In genomic region chr6:14384175-14384949, GRCh38 we compare ENCODE assay signal across 21 cellular contexts.
DNase-seq lines count a peak whose midpoint lies in the region; ATAC-seq, FAIRE-seq and TF ChIP-seq lines count a peak whose summit lies in the region.
"Had no signal": no experiment of that assay in that cellular context is flagged by ENCODE, and none has a peak within 500 bp of the region (broad histone marks: within the 10 kb centered on the region; RNA-seq: fewer than 3 reads in every experiment).

No MANE protein-coding gene starts in this region.

- ATAC-seq in HepG2 (peak; percentile 42; the same call in 2 of the 3 replicates), right lobe of liver (no peak), T-helper 17 cell (no peak), GM18505 (IDR thresholded peaks at IDR 0.05; ENCODE audit: unreplicated experiment) (no peak)
- ATAC-seq: HCT116; naive thymus-derived CD8-positive, alpha-beta T cell had no signal

- intact Hi-C loops in HepG2 (cut with micrococcal nuclease; ENCODE audit: unreplicated experiment) (no loop called here), right lobe of liver (cut with DNase I) (no loop called here), kidney (cut with DNase I) (no loop called here)

- no peak overlapping the region for H3K9ac ChIP-seq in HepG2 (ENCODE audit: insufficient read depth, low read depth, low read length)
- no peak overlapping the region for H3K9ac ChIP-seq in kidney (ENCODE audit: low read length in 2 of 2)

- CTCF ChIA-PET in HepG2 (lab: Yijun Ruan, JAX; ENCODE audit: low intra/inter-chr PET ratio, low total read pairs), result no interaction called here

- H3K4me3 ChIP-seq in HepG2 (replicated peaks in 1 of 3; ENCODE audit: insufficient read depth in 1 of 3, low read depth in 2 of 3, low read length in 3 of 3), result no peak overlapping the region
- no peak overlapping the region for H3K4me3 ChIP-seq in right lobe of liver
- H3K4me3 ChIP-seq in kidney (ENCODE audit: low read length in 2 of 2), result no peak overlapping the region
- H3K4me3 ChIP-seq: ascending aorta had no signal

- no peak overlapping the region for H3K27ac Mint-ChIP-seq in T-helper 17 cell

- H3K27me3 ChIP-seq in HepG2 (ENCODE audit: control insufficient read depth in 1 of 2, insufficient read depth in 2 of 2, low read length in 2 of 2) (0 out of 5 replicates have a peak, but pooled peaks cover 0 to 3% of the 10 kb centered on the region in 2 experiments), right lobe of liver (no peaks in the 10 kb centered on the region)
- H3K27me3 ChIP-seq: ascending aorta had no signal

- DNase-seq in HepG2 (ENCODE audit: low spot score), result no peak
- no peak for DNase-seq in right lobe of liver
- DNase-seq in NCI-H187 treated with DMSO at 0.1 percent for 48 hours (lab: John Stamatoyannopoulos, UW), result peak; percentile 58
- no peak for DNase-seq in T-helper 17 cell
- DNase-seq in kidney, result no peak
- no peak for DNase-seq in inferior parietal cortex (ENCODE audit: extremely low spot score)
- DNase-seq in NOMO-1 treated with DMSO at 0.1 percent for 48 hours (lab: John Stamatoyannopoulos, UW; ENCODE audit: unreplicated experiment), result no peak
- DNase-seq: activated CD4-positive, CD25-positive, alpha-beta regulatory T cell; activated effector memory CD4-positive, alpha-beta T cell treated with anti-CD3 and anti-CD28 coated beads, Interleukin-2, amount 50 U/mL, for 16 hours; foreskin melanocyte; IMR-90; naive thymus-derived CD8-positive, alpha-beta T cell; NCI-H1694 treated with DMSO at 0.1 percent for 48 hours; posterior cingulate gyrus; stimulated activated naive CD4-positive, alpha-beta T cell treated with Interleukin-2 at 50 U/mL for 16 hours had no signal

- H3K36me3 Mint-ChIP-seq in T-helper 17 cell (ENCODE audit: low read depth), result peaks cover 3% of the 10 kb centered on the region
- H3K36me3 Mint-ChIP-seq: naive thymus-derived CD8-positive, alpha-beta T cell had no signal

- FAIRE-seq in HepG2 (lab: Jason Lieb, UNC) (no peak), kidney (lab: Jason Lieb, UNC) (no peak)
- FAIRE-seq: endothelial cell of umbilical vein, RCC 7860, urothelium cell line had no signal

- H3K9me3 ChIP-seq in HepG2 (ENCODE audit: low read length), result no peaks in the 10 kb centered on the region
- no peaks in the 10 kb centered on the region for H3K9me3 ChIP-seq in right lobe of liver
- H3K9me3 ChIP-seq in T-helper 17 cell (ENCODE audit: control insufficient read depth, low read length, poor library complexity, severe bottlenecking), result no peaks in the 10 kb centered on the region
- H3K9me3 ChIP-seq in kidney (ENCODE audit: control insufficient read depth in 1 of 2, low read length in 2 of 2), result no peaks in the 10 kb centered on the region
- H3K9me3 ChIP-seq: ascending aorta had no signal

- H3K27me3 Mint-ChIP-seq in T-helper 17 cell, result peaks cover 4% of the 10 kb centered on the region

- H3K4me3 Mint-ChIP-seq in T-helper 17 cell, result peak overlapping the region; percentile 19
- H3K4me3 Mint-ChIP-seq: naive thymus-derived CD8-positive, alpha-beta T cell had no signal

- TF ChIP-seq POLR2A in HepG2 (IDR thresholded peaks at IDR 0.05; ENCODE audit: insufficient read depth in 1 of 2, low read depth in 2 of 2, low read length in 2 of 2), result no peak
- no peak for TF ChIP-seq POLR2A in right lobe of liver (IDR thresholded peaks at IDR 0.05)
- no peak for TF ChIP-seq POLR2A in GM18505 (IDR thresholded peaks at IDR 0.05; ENCODE audit: borderline replicate concordance, extremely low read depth, insufficient read depth, insufficient read length)

- TF ChIP-seq EP300 in HepG2 (IDR thresholded peaks at IDR 0.05; ENCODE audit: low read depth in 2 of 2, low read length in 2 of 2) (no peak), HepG2 (CRISPR knock-in tag; IDR thresholded peaks at IDR 0.05; ENCODE audit: borderline replicate concordance) (no peak)

- POLR2A ChIA-PET in HepG2 (lab: Yijun Ruan, JAX), result no interaction called here

- in situ Hi-C loops in HepG2 (cut with HindIII; ENCODE audit: extremely low pct_ligation_motif_present, low pct_unique_long_range_greater_than_20kb), result no loop called here

- WGBS in HepG2 (ENCODE audit: low lambda C conversion rate), result 16% methylated on average over 6 of the region's 6 CpGs
- 76% methylated on average over 6 of the region's 6 CpGs for WGBS in right lobe of liver (ENCODE audit: insufficient coverage, low coverage, low lambda C conversion rate, missing lambda C conversion rate)

- H2AFZ ChIP-seq in HepG2 (ENCODE audit: low read length), result no peak overlapping the region

- TF ChIP-seq CTCF in HepG2 (CRISPR knock-in tag; IDR thresholded peaks at IDR 0.05) (no peak), right lobe of liver (IDR thresholded peaks at IDR 0.05) (no peak), kidney (IDR thresholded peaks at IDR 0.05; ENCODE audit: borderline replicate concordance, extremely low read depth, insufficient read depth) (no peak)

- TF ChIP-seq RAD21 in HepG2 (CRISPR knock-in tag; IDR thresholded peaks at IDR 0.05), result no peak

- BruUV-seq in HepG2 (replicated peaks; lab: Mats Ljungman, UMichigan), result no TSS peak

- no peaks in the 10 kb centered on the region for H3K79me2 ChIP-seq in HepG2 (ENCODE audit: insufficient read depth, low read length)

- no peaks in the 10 kb centered on the region for H4K20me1 ChIP-seq in HepG2 (ENCODE audit: insufficient read depth, low read length)

- H3K36me3 ChIP-seq in HepG2 (replicated peaks in 1 of 2; ENCODE audit: control insufficient read depth in 1 of 2, insufficient read depth in 2 of 2, low read length in 2 of 2), result no peaks in the 10 kb centered on the region
- no peaks in the 10 kb centered on the region for H3K36me3 ChIP-seq in right lobe of liver
- H3K36me3 ChIP-seq in kidney (ENCODE audit: control insufficient read depth in 1 of 2, insufficient read depth in 2 of 2, low read length in 2 of 2), result no peaks in the 10 kb centered on the region
- H3K36me3 ChIP-seq: ascending aorta had no signal

- no peak overlapping the region for H3K4me2 ChIP-seq in HepG2 (ENCODE audit: low read depth, low read length)

- H3K4me1 ChIP-seq in HepG2 (ENCODE audit: insufficient read depth, low read length), result peaks cover 8% of the 10 kb centered on the region
- no peaks in the 10 kb centered on the region for H3K4me1 ChIP-seq in right lobe of liver
- peaks cover 0 to 3% of the 10 kb centered on the region in 2 donors for H3K4me1 ChIP-seq in kidney (ENCODE audit: control insufficient read depth in 1 of 2, insufficient read depth in 1 of 2, low read depth in 1 of 2, low read length in 2 of 2)
- H3K4me1 ChIP-seq: ascending aorta had no signal

- H3K27ac ChIP-seq in HepG2 (ENCODE audit: extremely low read length, insufficient read depth, low read length), result no peak overlapping the region
- no peak overlapping the region for H3K27ac ChIP-seq in right lobe of liver
- no peak overlapping the region for H3K27ac ChIP-seq in kidney (ENCODE audit: low read depth in 2 of 2, low read length in 2 of 2)
- H3K27ac ChIP-seq: ascending aorta had no signal

- peaks cover 4% of the 10 kb centered on the region for H3K4me1 Mint-ChIP-seq in T-helper 17 cell

TF ChIP-seq in HepG2, 621 proteins besides CTCF, POLR2A, EP300 and RAD21:
- TF ChIP-seq ZNF414 (CRISPR knock-in tag; IDR thresholded peaks at IDR 0.05), result no peak
- no peak for TF ChIP-seq RCOR2 (CRISPR knock-in tag; IDR thresholded peaks at IDR 0.05)
- TF ChIP-seq PRMT3 (CRISPR knock-in tag; IDR thresholded peaks at IDR 0.05; ENCODE audit: borderline replicate concordance, low read depth), result no peak
- TF ChIP-seq TAF15 (IDR thresholded peaks at IDR 0.05; ENCODE audit: low read depth, low read length, poor library complexity, severe bottlenecking), result no peak
- TF ChIP-seq NR2F6 (IDR thresholded peaks at IDR 0.05), result peak; percentile 70
- TF ChIP-seq NR2F6 (CRISPR knock-in tag; IDR thresholded peaks at IDR 0.05), result 0 out of 2 replicates have a peak, but pooled peaks have one; percentile 40
- TF ChIP-seq HOXA7 (CRISPR knock-in tag; IDR thresholded peaks at IDR 0.05), result no peak
- TF ChIP-seq NR2F1 (CRISPR knock-in tag; IDR thresholded peaks at IDR 0.05), result peak in 1 of 2 experiments; percentile 37; a peak in 1 of 4 replicates
TF ChIP-seq in HepG2: peak in this region for 2.
